26 cellular contexts compared by ENCODE assay signal in genomic region chr16:68253721-68254120, GRCh38. TPM values are rescaled to one million over a fixed set of nuclear protein-coding genes. Genes with fewer than 3 reads are reported as not detected.
"Had no signal": no experiment of that assay in that cellular context is flagged by ENCODE, and none has a peak within 500 bp of the region (broad histone marks: within the 10 kb centered on the region; RNA-seq: fewer than 3 reads in every experiment).

No MANE protein-coding gene starts in this region.

- H3K36me3 Mint-ChIP-seq: natural killer cell treated with Interleukin-12 subunit alpha and Interleukin-12 subunit beta and Interleukin-15 and Interleukin-18, amount 100 ng/mL, for 72 hours had no signal

- ATAC-seq: activated CD4-positive, alpha-beta T cell treated with anti-CD3 and anti-CD28 coated beads for 36 hours; left lobe of liver; mucosa of descending colon; natural killer cell treated with Interleukin-12 subunit alpha and Interleukin-12 subunit beta and Interleukin-15 and Interleukin-18, amount 100 ng/mL, for 72 hours; stimulated activated naive B cell treated with anti-CD40 and anti-IgM and Interleukin-4, amounts not matched to agents 10 μg/mL and 1 μg/mL and 100 μg/mL, for 72 hours; upper lobe of right lung had no signal

- DNase-seq: activated CD4-positive, alpha-beta T cell treated with anti-CD3 and anti-CD28 coated beads for 36 hours; activated CD4-positive, CD25-positive, alpha-beta regulatory T cell; activated gamma-delta T cell; activated naive CD4-positive, alpha-beta T cell treated with anti-CD3 and anti-CD28 coated beads, Interleukin-2, amount 10 ng/mL, durations not matched to agents 7 days and 5 days; activated naive CD8-positive, alpha-beta T cell treated with anti-CD3 and anti-CD28 coated beads, Interleukin-2, amount 10 ng/mL, durations not matched to agents 7 days and 5 days; brain microvascular endothelial cell; caudate nucleus; cortex of kidney; foreskin melanocyte; kidney; mesendoderm; mucosa of descending colon; stimulated activated CD4-positive, alpha-beta T cell treated with anti-CD3 and anti-CD28 coated beads, Interleukin-15, amount 100 ng/mL, for 24 hours; stimulated activated CD4-positive, alpha-beta T cell treated with anti-CD3 and anti-CD28 coated beads, Interleukin-2, amount 100 ng/mL, for 24 hours; stimulated activated naive B cell treated with anti-CD40 and anti-IgM and Interleukin-4, amounts not matched to agents 10 μg/mL and 1 μg/mL and 100 μg/mL, for 72 hours; stomach; thyroid gland; upper lobe of right lung had no signal

- H3K4me2 ChIP-seq: hepatocyte had no signal

- H3K27me3 ChIP-seq: ascending aorta, brain microvascular endothelial cell, esophagus muscularis mucosa, hepatocyte, neutrophil, stomach, thyroid gland, upper lobe of right lung had no signal

- H3K4me3 Mint-ChIP-seq: activated CD4-positive, alpha-beta T cell treated with anti-CD3 and anti-CD28 coated beads for 36 hours; activated naive CD4-positive, alpha-beta T cell treated with anti-CD3 and anti-CD28 coated beads, Interleukin-2, amount 10 ng/mL, durations not matched to agents 7 days and 5 days; activated naive CD8-positive, alpha-beta T cell treated with anti-CD3 and anti-CD28 coated beads, Interleukin-2, amount 10 ng/mL, durations not matched to agents 7 days and 5 days; natural killer cell treated with Interleukin-12 subunit alpha and Interleukin-12 subunit beta and Interleukin-15 and Interleukin-18, amount 100 ng/mL, for 72 hours; stimulated activated naive B cell treated with anti-CD40 and anti-IgM and Interleukin-4, amounts not matched to agents 10 μg/mL and 1 μg/mL and 100 μg/mL, for 72 hours had no signal

- H3K4me1 Mint-ChIP-seq: activated naive CD8-positive, alpha-beta T cell treated with anti-CD3 and anti-CD28 coated beads, Interleukin-2, amount 10 ng/mL, durations not matched to agents 7 days and 5 days had no signal

- H3K4me1 ChIP-seq: upper lobe of right lung had no signal

- H3K27me3 Mint-ChIP-seq: activated CD4-positive, alpha-beta T cell treated with anti-CD3 and anti-CD28 coated beads for 36 hours; activated naive CD4-positive, alpha-beta T cell treated with anti-CD3 and anti-CD28 coated beads, Interleukin-2, amount 10 ng/mL, durations not matched to agents 7 days and 5 days; activated naive CD8-positive, alpha-beta T cell treated with anti-CD3 and anti-CD28 coated beads, Interleukin-2, amount 10 ng/mL, durations not matched to agents 7 days and 5 days; natural killer cell treated with Interleukin-12 subunit alpha and Interleukin-12 subunit beta and Interleukin-15 and Interleukin-18, amount 100 ng/mL, for 72 hours; stimulated activated naive B cell treated with anti-CD40 and anti-IgM and Interleukin-4, amounts not matched to agents 10 μg/mL and 1 μg/mL and 100 μg/mL, for 72 hours had no signal

- H3K27ac ChIP-seq: brain microvascular endothelial cell, esophagus muscularis mucosa, hepatocyte, neutrophil, thyroid gland, upper lobe of right lung had no signal

- H3K27ac Mint-ChIP-seq: activated CD4-positive, alpha-beta T cell treated with anti-CD3 and anti-CD28 coated beads for 36 hours; activated naive CD4-positive, alpha-beta T cell treated with anti-CD3 and anti-CD28 coated beads, Interleukin-2, amount 10 ng/mL, durations not matched to agents 7 days and 5 days; activated naive CD8-positive, alpha-beta T cell treated with anti-CD3 and anti-CD28 coated beads, Interleukin-2, amount 10 ng/mL, durations not matched to agents 7 days and 5 days; natural killer cell treated with Interleukin-12 subunit alpha and Interleukin-12 subunit beta and Interleukin-15 and Interleukin-18, amount 100 ng/mL, for 72 hours; stimulated activated naive B cell treated with anti-CD40 and anti-IgM and Interleukin-4, amounts not matched to agents 10 μg/mL and 1 μg/mL and 100 μg/mL, for 72 hours had no signal

- H3K4me3 ChIP-seq: ascending aorta, esophagus muscularis mucosa, hepatocyte, lung, mucosa of descending colon, stomach, thyroid gland, upper lobe of right lung had no signal

- H3K79me2 ChIP-seq: hepatocyte had no signal

- H3K9me3 Mint-ChIP-seq: activated naive CD4-positive, alpha-beta T cell treated with anti-CD3 and anti-CD28 coated beads, Interleukin-2, amount 10 ng/mL, durations not matched to agents 7 days and 5 days; activated naive CD8-positive, alpha-beta T cell treated with anti-CD3 and anti-CD28 coated beads, Interleukin-2, amount 10 ng/mL, durations not matched to agents 7 days and 5 days; natural killer cell treated with Interleukin-12 subunit alpha and Interleukin-12 subunit beta and Interleukin-15 and Interleukin-18, amount 100 ng/mL, for 72 hours; stimulated activated naive B cell treated with anti-CD40 and anti-IgM and Interleukin-4, amounts not matched to agents 10 μg/mL and 1 μg/mL and 100 μg/mL, for 72 hours had no signal

- H3K9me3 ChIP-seq: ascending aorta, esophagus muscularis mucosa, mucosa of descending colon, neutrophil, stomach, thyroid gland, upper lobe of right lung had no signal

- H2AFZ ChIP-seq: hepatocyte had no signal

RNA-seq across cellular contexts. Expression of gene ESRP2, which starts 17.8 kb away (rescaled TPM):
- total RNA-seq: ascending aorta; T-helper 1 cell treated with Interleukin-12 subunit alpha and Interleukin-12 subunit beta and Interleukin-4 antibody, amounts not matched to agents 30 ng/mL and 1 ng/mL, for 36 hours had no signal
